13 cellular contexts compared by ENCODE assay signal in genomic region chr9:93117924-93118862, GRCh38. TPM values are rescaled to one million over a fixed set of nuclear protein-coding genes. Genes with fewer than 3 reads are reported as not detected.
DNase-seq lines count a peak whose midpoint lies in the region; ATAC-seq, FAIRE-seq and TF ChIP-seq lines count a peak whose summit lies in the region.
"Had no signal": no experiment of that assay in that cellular context is flagged by ENCODE, and none has a peak within 500 bp of the region (broad histone marks: within the 10 kb centered on the region; RNA-seq: fewer than 3 reads in every experiment).

No MANE protein-coding gene starts in this region.

- H3K4me1 Mint-ChIP-seq in CD4-positive, alpha-beta memory T cell, result peaks cover 12 to 28% (median 22%) of the 10 kb centered on the region in 4 donors

- dilution Hi-C loops in IMR-90 (cut with HindIII; ENCODE audit: low sequenced_read_pairs, unreplicated experiment), result no loop called here

- H3K27me3 Mint-ChIP-seq in CD4-positive, alpha-beta memory T cell, result no peaks in the 10 kb centered on the region
- H3K27me3 Mint-ChIP-seq: stimulated activated naive CD8-positive, alpha-beta T cell treated with anti-CD3 and anti-CD28 coated beads, Interleukin-15, amount 100 ng/mL, for 72 hours had no signal

- no peak overlapping the region for H2AFZ ChIP-seq in IMR-90 (replicated peaks; ENCODE audit: low read length, poor library complexity)

- peaks cover 21% of the 10 kb centered on the region for H3K4me1 ChIP-seq in CD4-positive, alpha-beta memory T cell (ENCODE audit: insufficient read depth, low read length)
- H3K4me1 ChIP-seq in IMR-90 (ENCODE audit: control insufficient read depth, insufficient read depth, low read length) (peaks cover 15% of the 10 kb centered on the region), left ventricle myocardium inferior (peaks cover 30% of the 10 kb centered on the region), pancreas (peaks cover 3 to 9% (median 4%) of the 10 kb centered on the region in 3 donors)

- H3K9me3 ChIP-seq in CD4-positive, alpha-beta memory T cell (ENCODE audit: control insufficient read depth in 1 of 2, low read length in 2 of 2), result no peaks in the 10 kb centered on the region
- H3K9me3 ChIP-seq in IMR-90 (ENCODE audit: control insufficient read depth, insufficient read depth, low read length), result no peaks in the 10 kb centered on the region
- no peaks in the 10 kb centered on the region for H3K9me3 ChIP-seq in left ventricle myocardium inferior (replicated peaks)
- no peaks in the 10 kb centered on the region for H3K9me3 ChIP-seq in pancreas

- H4K5ac ChIP-seq in IMR-90 (ENCODE audit: low read depth, low read length), result no peak overlapping the region

- H3K23ac ChIP-seq in IMR-90 (ENCODE audit: low read depth, low read length), result no peak overlapping the region

- no peak for TF ChIP-seq RAD21 in IMR-90 (IDR thresholded peaks at IDR 0.05; ENCODE audit: low read length)

- CTCF ChIA-PET in CD4-positive, alpha-beta memory T cell (lab: Charles Lee; ENCODE audit: partially characterized antibody), result interaction anchor here (1.8 to 2.2 kb wide), 3 partner anchors 9 to 11 kb away, joined by 6 to 14 read pairs (median 9); no protein-coding TSS in a partner anchor
- CTCF ChIA-PET in IMR-90 (lab: Yijun Ruan, JAX), result interaction anchor here (1.2 kb wide), 1 partner anchor 9 kb away, joined by 4 read pairs; no protein-coding TSS in a partner anchor

- POLR2A ChIA-PET in CD4-positive, alpha-beta memory T cell (lab: Charles Lee; ENCODE audit: partially characterized antibody), result interaction anchor here (1.0 to 2.7 kb wide), 5 partner anchors 10 to 32 kb away, joined by 3 to 11 read pairs (median 4); partner anchors contain the start of gene NINJ1
- POLR2A ChIA-PET in IMR-90 (lab: Charles Lee; ENCODE audit: unreplicated experiment), result no interaction called here

- no peak for ATAC-seq in IMR-90 (ENCODE audit: low read depth)
- no peak for ATAC-seq in pancreas
- no peak for ATAC-seq in GM18861 (IDR thresholded peaks at IDR 0.05; ENCODE audit: unreplicated experiment)
- no peak for ATAC-seq in GM18909 (IDR thresholded peaks at IDR 0.05; ENCODE audit: poor library complexity, unreplicated experiment)
- ATAC-seq: activated CD4-positive, CD25-positive, alpha-beta regulatory T cell treated with anti-CD3 and anti-CD28 coated beads, Interleukin-2, amount 50 U/mL, for 24 hours; stimulated activated naive CD8-positive, alpha-beta T cell treated with anti-CD3 and anti-CD28 coated beads, Interleukin-15, amount 100 ng/mL, for 72 hours had no signal

- intact Hi-C loops in CD4-positive, alpha-beta memory T cell (cut with micrococcal nuclease), result no loop called here
- intact Hi-C loops in IMR-90 (cut with micrococcal nuclease), result no loop called here
- intact Hi-C loops in left ventricle myocardium inferior (cut with micrococcal nuclease), result no loop called here
- intact Hi-C loops in pancreas (cut with DNase I), result no loop called here

- H3K27me3 ChIP-seq in CD4-positive, alpha-beta memory T cell (ENCODE audit: insufficient read depth, low read length), result no peaks in the 10 kb centered on the region
- no peaks in the 10 kb centered on the region for H3K27me3 ChIP-seq in IMR-90 (ENCODE audit: control insufficient read depth, insufficient read depth, low read length)
- H3K27me3 ChIP-seq in left ventricle myocardium inferior (ENCODE audit: low read depth), result no peaks in the 10 kb centered on the region
- no peaks in the 10 kb centered on the region for H3K27me3 ChIP-seq in pancreas

- no peak overlapping the region; the same call in 1 of the 2 replicates for H4K91ac ChIP-seq in IMR-90 (ENCODE audit: insufficient read depth, low read depth, low read length)

- no peak overlapping the region for H2BK5ac ChIP-seq in IMR-90 (ENCODE audit: low read depth, low read length, poor library complexity, severe bottlenecking)

- H4K8ac ChIP-seq in IMR-90 (ENCODE audit: low read depth in 2 of 2, low read length in 2 of 2), result no peak overlapping the region

- no peak overlapping the region for H3K9ac ChIP-seq in IMR-90 (ENCODE audit: low read depth, low read length)

- H3K36me3 Mint-ChIP-seq in CD4-positive, alpha-beta memory T cell, result peaks cover 0 to 19% of the 10 kb centered on the region in 2 donors

- BruUV-seq in IMR-90 (replicated peaks; lab: Mats Ljungman, UMichigan), result no TSS peak

- no peak overlapping the region for H2BK120ac ChIP-seq in IMR-90 (ENCODE audit: low read depth, low read length)

- 96 to 100% methylated on average over 3 to 5 of the region's 12 CpGs for WGBS in IMR-90 (ENCODE audit: extremely low coverage in 2 of 2, insufficient read length in 1 of 2), 2 experiments
- 85% methylated on average over 12 of the region's 12 CpGs for WGBS in pancreas, 2 donors

- no peak overlapping the region for H3K4me2 ChIP-seq in IMR-90 (ENCODE audit: low read depth, low read length)

- H2AK9ac ChIP-seq in IMR-90 (replicated peaks; ENCODE audit: low read depth, low read length, poor library complexity), result no peak overlapping the region

- H3K4me3 ChIP-seq in CD4-positive, alpha-beta memory T cell (ENCODE audit: low read length in 2 of 2), result no peak overlapping the region
- H3K4me3 ChIP-seq in IMR-90 (ENCODE audit: insufficient read depth, low read depth, low read length) (no peak overlapping the region), left ventricle myocardium inferior (no peak overlapping the region), pancreas (no peak overlapping the region)

- H4K20me1 ChIP-seq in IMR-90 (ENCODE audit: insufficient read depth, low read length), result no peaks in the 10 kb centered on the region; the same call in 1 of the 2 replicates

- H2BK20ac ChIP-seq in IMR-90 (ENCODE audit: low read depth, low read length), result no peak overlapping the region

- peak in 1 of 5 donors; percentile 34 for DNase-seq in CD4-positive, alpha-beta memory T cell
- DNase-seq in IMR-90 (no peak), left ventricle myocardium inferior (peak; percentile 8), pancreas (peak in 4 of 6 donors; percentile 10 to 43 (median 20)), KG1 (lab: John Stamatoyannopoulos, UW) (no peak), NCI-H2171 treated with DMSO at 0.1 percent for 48 hours (lab: John Stamatoyannopoulos, UW) (no peak)
- DNase-seq: GDM1; GOT3; stimulated activated CD4-positive, alpha-beta T cell treated with anti-CD3 and anti-CD28 coated beads, Interleukin-4, amount 100 ng/mL, for 4 hours; stimulated activated naive CD8-positive, alpha-beta T cell treated with anti-CD3 and anti-CD28 coated beads, Interleukin-15, amount 100 ng/mL, for 72 hours had no signal

- TF ChIP-seq POLR2A in IMR-90 (IDR thresholded peaks at IDR 0.05; ENCODE audit: low read depth, low read length), result no peak; the same call in 1 of the 2 replicates

- H3K36me3 ChIP-seq in CD4-positive, alpha-beta memory T cell (ENCODE audit: insufficient read depth, low read length), result peaks cover 5% of the 10 kb centered on the region
- H3K36me3 ChIP-seq in IMR-90 (ENCODE audit: control insufficient read depth, insufficient read depth, low read length), result peaks cover 14% of the 10 kb centered on the region; the same call in 1 of the 2 replicates
- peaks cover 28% of the 10 kb centered on the region for H3K36me3 ChIP-seq in left ventricle myocardium inferior
- H3K36me3 ChIP-seq in pancreas, result peaks cover 0 to 10% (median 6%) of the 10 kb centered on the region in 3 donors

- no peak for FAIRE-seq in pancreas (lab: Jason Lieb, UNC)

- 0 out of 4 replicates have a peak, but pooled peaks cover 0 to 5% of the 10 kb centered on the region in 2 experiments for H3K79me1 ChIP-seq in IMR-90 (ENCODE audit: low read depth in 1 of 2, low read length in 2 of 2)

- H3K9me1 ChIP-seq in IMR-90 (ENCODE audit: insufficient read depth, low read length), result peaks cover 20% of the 10 kb centered on the region

- peak overlapping the region; percentile 5; the same call in 1 of the 2 replicates for H3K4ac ChIP-seq in IMR-90 (ENCODE audit: low read depth, low read length)

- no peak overlapping the region for H3K18ac ChIP-seq in IMR-90 (ENCODE audit: low read depth, low read length)

- TF ChIP-seq CTCF in IMR-90 (conservative IDR thresholded peaks at IDR 0.05; ENCODE audit: low read depth, low read length), result no peak
- no peak for TF ChIP-seq CTCF in left ventricle myocardium inferior (IDR thresholded peaks at IDR 0.05; ENCODE audit: borderline replicate concordance)
- TF ChIP-seq CTCF in pancreas (IDR thresholded peaks at IDR 0.05), result no peak

- no peak overlapping the region for H2AK5ac ChIP-seq in IMR-90 (ENCODE audit: low read depth, low read length)

- peak overlapping the region; percentile 11 to 83 (median 70) for H3K27ac Mint-ChIP-seq in CD4-positive, alpha-beta memory T cell
- H3K27ac Mint-ChIP-seq: stimulated activated naive CD8-positive, alpha-beta T cell treated with anti-CD3 and anti-CD28 coated beads, Interleukin-15, amount 100 ng/mL, for 72 hours had no signal

- no peak overlapping the region for H3K4me3 Mint-ChIP-seq in CD4-positive, alpha-beta memory T cell
- H3K4me3 Mint-ChIP-seq: stimulated activated naive CD8-positive, alpha-beta T cell treated with anti-CD3 and anti-CD28 coated beads, Interleukin-15, amount 100 ng/mL, for 72 hours had no signal

- H3K9me3 Mint-ChIP-seq in CD4-positive, alpha-beta memory T cell, result no peaks in the 10 kb centered on the region
- H3K9me3 Mint-ChIP-seq: stimulated activated naive CD8-positive, alpha-beta T cell treated with anti-CD3 and anti-CD28 coated beads, Interleukin-15, amount 100 ng/mL, for 72 hours had no signal

- H2BK15ac ChIP-seq in IMR-90 (ENCODE audit: low read depth, low read length), result no peak overlapping the region

- no peak overlapping the region for H3K27ac ChIP-seq in CD4-positive, alpha-beta memory T cell (ENCODE audit: low read depth, low read length)
- H3K27ac ChIP-seq in IMR-90 (ENCODE audit: insufficient read depth, low read length), result no peak overlapping the region
- no peak overlapping the region for H3K27ac ChIP-seq in left ventricle myocardium inferior (replicated peaks)
- no peak overlapping the region for H3K27ac ChIP-seq in pancreas

- H3K56ac ChIP-seq in IMR-90 (ENCODE audit: extremely low read depth, insufficient read depth, low read length), result no peak overlapping the region

- H3K14ac ChIP-seq in IMR-90 (replicated peaks; ENCODE audit: low read depth, low read length), result no peak overlapping the region

- in situ Hi-C loops in IMR-90 (cut with MboI; ENCODE audit: low sequenced_read_pairs), result loop anchor here (10.0 to 25.0 kb wide), 2 partner anchors 337 to 444 kb away; partner anchors contain the start of genes FAM120A and FAM120AOS

RNA-seq across cellular contexts. Expression of gene NINJ1, which starts 15.9 kb away (rescaled TPM):
- total RNA-seq in CD4-positive, alpha-beta memory T cell, result 10 to 100 TPM; 31.1 to 31.3 TPM
- polyA plus RNA-seq in CD4-positive, alpha-beta memory T cell, result 10 to 100 TPM; 75.7 to 92.4 TPM
- total RNA-seq in IMR-90 (2012; rRNA removed) (21.9 and 24.7 TPM in 2 replicates), left ventricle myocardium inferior (53.7 TPM), pancreas (10 to 100 TPM; 15.6 to 33.2 (median 19.3) TPM)
- polyA plus RNA-seq in IMR-90 (2012; rRNA removed) (38.1 and 38.8 TPM in 2 replicates), pancreas (10 to 100 TPM; 26.2 to 28.1 TPM)
- 16.1 and 60.5 TPM in 2 replicates for polyA plus RNA-seq in IMR-90 (2012; cell fraction: cytosol; rRNA removed)
- polyA plus RNA-seq in IMR-90 (2012; cell fraction: nucleus; rRNA removed; ENCODE audit: low replicate concordance), result 21.8 and 35.9 TPM in 2 replicates

RNA-seq across cellular contexts. Expression of gene CARD19, which starts 22.2 kb away (rescaled TPM):
- total RNA-seq in CD4-positive, alpha-beta memory T cell, result 10 to 100 TPM; 57.8 to 64.2 TPM
- 10 to 100 TPM; 65.6 to 88.7 TPM for polyA plus RNA-seq in CD4-positive, alpha-beta memory T cell
- total RNA-seq in IMR-90 (2012; rRNA removed), result 17.4 and 23.3 TPM in 2 replicates
- 111 and 126 TPM in 2 replicates for polyA plus RNA-seq in IMR-90 (2012; rRNA removed)
- 120 and 139 TPM in 2 replicates for polyA plus RNA-seq in IMR-90 (2012; cell fraction: cytosol; rRNA removed)
- polyA plus RNA-seq in IMR-90 (2012; cell fraction: nucleus; rRNA removed; ENCODE audit: low replicate concordance), result 103 and 209 TPM in 2 replicates
- 35.8 TPM for total RNA-seq in left ventricle myocardium inferior
- total RNA-seq in pancreas, result 10 to 100 TPM in 1 of 6 donors, 1 to 10 TPM in 5; 4.3 to 11.0 (median 7.0) TPM
- polyA plus RNA-seq in pancreas, result 10 to 100 TPM; 15.7 to 20.4 TPM

RNA-seq across cellular contexts. Expression of gene SUSD3, which starts 59.7 kb away (rescaled TPM):
- total RNA-seq in CD4-positive, alpha-beta memory T cell, result 10 to 100 TPM; 58.3 to 63.7 TPM
- polyA plus RNA-seq in CD4-positive, alpha-beta memory T cell, result 100 to 1,000 TPM; 149 to 199 TPM
- total RNA-seq in IMR-90 (2012; rRNA removed) (0.28 and 0.54 TPM in 2 replicates), left ventricle myocardium inferior (0.60 TPM), pancreas (1 to 10 TPM in 2 of 6 donors, under 1 TPM in 4; 0.16 to 2.8 (median 0.80) TPM)
- polyA plus RNA-seq in IMR-90 (2012; rRNA removed) (1.0 and 1.5 TPM in 2 replicates), pancreas (1 to 10 TPM in 1 of 2 donors, under 1 TPM in 1; 0.27 to 1.4 TPM)
- polyA plus RNA-seq in IMR-90 (2012; cell fraction: cytosol; rRNA removed), result 0.25 and 2.3 TPM in 2 replicates
- 1.2 TPM in 2 replicates for polyA plus RNA-seq in IMR-90 (2012; cell fraction: nucleus; rRNA removed; ENCODE audit: low replicate concordance)

Comparison
In these comparisons a context has a peak if more than half of its experiments do, and no peak if none do; other contexts are left out.
1. DNase-seq: peak in left ventricle myocardium inferior (single experiment) and pancreas (4 of 6); none in IMR-90 (single experiment), KG1 (single experiment) and NCI-H2171 treated with DMSO at 0.1 percent for 48 hours (single experiment).
2. RNA of gene SUSD3, which starts 59.7 kb away (total RNA-seq): 58.3 to 63.7 TPM in CD4-positive, alpha-beta memory T cell; 0.16 to 2.8 TPM in pancreas, 0.60 TPM in left ventricle myocardium inferior (single experiment) and 0.28 to 0.54 TPM in IMR-90; every median in the first group is over 10 times any median in the second.